In genomic region chr10:4243651-4244050, GRCh38 we compare ENCODE assay signal across 9 cellular contexts.
DNase-seq lines count a peak whose midpoint lies in the region; ATAC-seq and TF ChIP-seq lines count a peak whose summit lies in the region.
"Had no signal": no experiment of that assay in that cellular context is flagged by ENCODE, and none has a peak within 500 bp of the region (broad histone marks: within the 10 kb centered on the region; RNA-seq: fewer than 3 reads in every experiment).

No MANE protein-coding gene starts in this region.

- no peak overlapping the region for H3K9ac ChIP-seq in neuronal stem cell (ENCODE audit: low read depth, low read length, poor library complexity)
- no peak overlapping the region for H3K9ac ChIP-seq in Karpas-422 (ENCODE audit: low read length)

- H3K27me3 ChIP-seq in ACC112 (ENCODE audit: insufficient read depth, low read length): no peaks in the 10 kb centered on the region
- H3K27me3 ChIP-seq in neuronal stem cell (ENCODE audit: control insufficient read depth in 3 of 3, insufficient read depth in 3 of 3, low read depth in 1 of 3, low read length in 3 of 3): no peaks in the 10 kb centered on the region
- 0 out of 2 replicates have a peak, but pooled peaks cover 3% of the 10 kb centered on the region for H3K27me3 ChIP-seq in Karpas-422 (ENCODE audit: low read length)

- peak overlapping the region; percentile 99 for H3K27ac ChIP-seq in ACC112 (ENCODE audit: low read depth, low read length)
- peak overlapping the region; percentile 100 for H3K27ac ChIP-seq in mesodermal cell (ENCODE audit: low read depth, low read length, severe bottlenecking)
- H3K27ac ChIP-seq in neuronal stem cell (replicated peaks; ENCODE audit: low read length): no peak overlapping the region
- no peak overlapping the region for H3K27ac ChIP-seq in Karpas-422 (ENCODE audit: low read length)

- no CpG with 5 or more reads among the region's 1 CpG for WGBS in mesodermal cell (ENCODE audit: insufficient coverage in 2 of 2), 2 experiments
- WGBS in neuronal stem cell (ENCODE audit: extremely low coverage in 2 of 2, insufficient read length in 2 of 2, insufficient replicate concordance in 1 of 2), 2 donors: no CpG with 5 or more reads among the region's 1 CpG

- H3K79me2 ChIP-seq in ACC112 (ENCODE audit: control insufficient read depth, insufficient read depth, low read length, unreplicated experiment): no peaks in the 10 kb centered on the region
- H3K79me2 ChIP-seq in Karpas-422 (ENCODE audit: low read length): no peaks in the 10 kb centered on the region

- no peaks in the 10 kb centered on the region for H3K9me2 ChIP-seq in Karpas-422 (replicated peaks; ENCODE audit: insufficient read depth, low read length)

- peak overlapping the region; percentile 69 for H3K4me3 ChIP-seq in ACC112 (ENCODE audit: low read depth, low read length)
- H3K4me3 ChIP-seq in cardiac fibroblast (replicated peaks in 1 of 2; ENCODE audit: low read depth in 2 of 2, low read length in 2 of 2): peak overlapping the region in 1 of 2 donors; percentile 41
- peak overlapping the region; percentile 3 for H3K4me3 ChIP-seq in mesodermal cell (ENCODE audit: extremely low read depth, insufficient read depth, low read length, poor library complexity, severe bottlenecking)
- H3K4me3 ChIP-seq in neuronal stem cell (ENCODE audit: low read length in 2 of 2): no peak overlapping the region
- H3K4me3 ChIP-seq in Karpas-422 (ENCODE audit: low read length): no peak overlapping the region

- no peak overlapping the region for H3K14ac ChIP-seq in neuronal stem cell (ENCODE audit: low read length)

- no peak overlapping the region for H3K23ac ChIP-seq in neuronal stem cell (ENCODE audit: low read depth, low read length, poor library complexity)

- no peak for ATAC-seq in stimulated activated memory B cell treated with anti-CD40 and anti-IgM and Interleukin-4, amounts not matched to agents 10 μg/mL and 1 μg/mL and 100 μg/mL, for 72 hours

- H4K20me1 ChIP-seq in Karpas-422 (ENCODE audit: insufficient read depth, low read depth, low read length): no peaks in the 10 kb centered on the region

- H2AFZ ChIP-seq in ACC112 (ENCODE audit: low read length, unreplicated experiment): no peak overlapping the region
- no peak overlapping the region for H2AFZ ChIP-seq in neuronal stem cell (ENCODE audit: low read length)
- no peak overlapping the region for H2AFZ ChIP-seq in Karpas-422 (ENCODE audit: low read length)

- H3K36me3 ChIP-seq in ACC112 (ENCODE audit: insufficient read depth, low read length) (no peaks in the 10 kb centered on the region), mesodermal cell (ENCODE audit: control insufficient read depth, insufficient read depth, low read length) (no peaks in the 10 kb centered on the region), neuronal stem cell (replicated peaks in 1 of 2; ENCODE audit: control insufficient read depth in 2 of 2, insufficient read depth in 2 of 2, low read length in 2 of 2) (no peaks in the 10 kb centered on the region), Karpas-422 (ENCODE audit: insufficient read depth, low read length) (no peaks in the 10 kb centered on the region)

- no peaks in the 10 kb centered on the region for H3K79me1 ChIP-seq in neuronal stem cell (ENCODE audit: low read depth, low read length)

- H3K9me3 ChIP-seq in mesodermal cell (ENCODE audit: control insufficient read depth, low read length) (peaks cover 3% of the 10 kb centered on the region), neuronal stem cell (replicated peaks in 1 of 2; ENCODE audit: control insufficient read depth in 2 of 2, insufficient read depth in 1 of 2, low read depth in 1 of 2, low read length in 2 of 2) (no peaks in the 10 kb centered on the region), Karpas-422 (ENCODE audit: low read length) (no peaks in the 10 kb centered on the region)

- H3K4me3 Mint-ChIP-seq in stimulated activated memory B cell treated with anti-CD40 and anti-IgM and Interleukin-4, amounts not matched to agents 10 μg/mL and 1 μg/mL and 100 μg/mL, for 72 hours: no peak overlapping the region

- H2BK120ac ChIP-seq in neuronal stem cell (ENCODE audit: low read depth, low read length): no peak overlapping the region

- peaks cover 4% of the 10 kb centered on the region for H3K9me3 Mint-ChIP-seq in stimulated activated memory B cell treated with anti-CD40 and anti-IgM and Interleukin-4, amounts not matched to agents 10 μg/mL and 1 μg/mL and 100 μg/mL, for 72 hours

- no peak overlapping the region for H2BK5ac ChIP-seq in neuronal stem cell (ENCODE audit: low read length)

- H4K91ac ChIP-seq in neuronal stem cell (ENCODE audit: low read depth, low read length, poor library complexity): no peak overlapping the region

- H3K18ac ChIP-seq in neuronal stem cell (ENCODE audit: low read length): no peak overlapping the region

- H3K27me3 Mint-ChIP-seq in stimulated activated memory B cell treated with anti-CD40 and anti-IgM and Interleukin-4, amounts not matched to agents 10 μg/mL and 1 μg/mL and 100 μg/mL, for 72 hours: no peaks in the 10 kb centered on the region

- DNase-seq in Kasumi-1 (lab: John Stamatoyannopoulos, UW): peak; percentile 24 to 29
- DNase-seq in cardiac fibroblast (ENCODE audit: low read depth in 2 of 2): peak; percentile 98 to 100
- no peak for DNase-seq in OCI-M1 (lab: John Stamatoyannopoulos, UW)
- DNase-seq in neuronal stem cell (ENCODE audit: low spot score): no peak
- no peak for DNase-seq in Karpas-422
- DNase-seq: KBM-7 had no signal

- no peak overlapping the region for H3K4me2 ChIP-seq in neuronal stem cell (ENCODE audit: insufficient read depth, low read length, poor library complexity, severe bottlenecking)
- no peak overlapping the region for H3K4me2 ChIP-seq in Karpas-422 (ENCODE audit: low read depth, low read length, poor library complexity, severe bottlenecking)

- H3K4ac ChIP-seq in neuronal stem cell (ENCODE audit: low read length): no peak overlapping the region

- H3K27ac Mint-ChIP-seq in stimulated activated memory B cell treated with anti-CD40 and anti-IgM and Interleukin-4, amounts not matched to agents 10 μg/mL and 1 μg/mL and 100 μg/mL, for 72 hours: no peak overlapping the region

- H2BK12ac ChIP-seq in neuronal stem cell (ENCODE audit: low read length): no peak overlapping the region

- no peak overlapping the region for H2BK15ac ChIP-seq in neuronal stem cell (ENCODE audit: low read length)

- H3K36me3 Mint-ChIP-seq in stimulated activated memory B cell treated with anti-CD40 and anti-IgM and Interleukin-4, amounts not matched to agents 10 μg/mL and 1 μg/mL and 100 μg/mL, for 72 hours: no peaks in the 10 kb centered on the region

- H3K4me1 ChIP-seq in ACC112 (ENCODE audit: control insufficient read depth, insufficient read depth, low read length, unreplicated experiment): peaks cover 70% of the 10 kb centered on the region
- peaks cover 42% of the 10 kb centered on the region for H3K4me1 ChIP-seq in mesodermal cell (ENCODE audit: control insufficient read depth, insufficient read depth, low read length, poor library complexity, severe bottlenecking)
- H3K4me1 ChIP-seq in neuronal stem cell (ENCODE audit: control insufficient read depth in 2 of 2, insufficient read depth in 1 of 2, low read depth in 1 of 2, low read length in 2 of 2): peaks cover 3 to 26% of the 10 kb centered on the region in 2 donors
- peaks cover 5% of the 10 kb centered on the region; the same call in 1 of the 2 replicates for H3K4me1 ChIP-seq in Karpas-422 (ENCODE audit: low read length)

- no peak overlapping the region for H2AK5ac ChIP-seq in neuronal stem cell (ENCODE audit: low read depth, low read length)

- no peak overlapping the region for H4K8ac ChIP-seq in neuronal stem cell (ENCODE audit: low read depth, low read length)

- no peak for TF ChIP-seq CTCF in cardiac fibroblast (IDR thresholded peaks at IDR 0.05; ENCODE audit: low read depth, low read length)

- H3K4me1 Mint-ChIP-seq in stimulated activated memory B cell treated with anti-CD40 and anti-IgM and Interleukin-4, amounts not matched to agents 10 μg/mL and 1 μg/mL and 100 μg/mL, for 72 hours: peaks cover 30% of the 10 kb centered on the region

Comparison
In these comparisons a context has a peak if more than half of its experiments do, and no peak if none do; other contexts are left out.
1. H3K27ac ChIP-seq: peak in ACC112 (single experiment) and mesodermal cell (single experiment); none in neuronal stem cell (single experiment) and Karpas-422 (single experiment).
2. H3K4me3 ChIP-seq: peak in ACC112 (single experiment) and mesodermal cell (single experiment); none in neuronal stem cell (0 of 2) and Karpas-422 (single experiment).
3. DNase-seq: peak in Kasumi-1 (2 of 2) and cardiac fibroblast (2 of 2); none in OCI-M1 (single experiment), neuronal stem cell (single experiment) and Karpas-422 (single experiment).